8 cellular contexts compared by ENCODE assay signal in genomic region chr13:48156466-48156865, GRCh38.
A peak's percentile ranks its signal among the peaks of the same experiment; 100 is the strongest.
DNase-seq lines count a peak whose midpoint lies in the region; ATAC-seq and TF ChIP-seq lines count a peak whose summit lies in the region.

No MANE protein-coding gene starts in this region.

- H3K36me3 ChIP-seq in CD8-positive, alpha-beta T cell (ENCODE audit: insufficient read depth, low read length): no peaks in the 10 kb centered on the region
- no peaks in the 10 kb centered on the region for H3K36me3 ChIP-seq in OCI-LY1 (ENCODE audit: insufficient read depth, low read length)
- no peaks in the 10 kb centered on the region for H3K36me3 ChIP-seq in upper lobe of left lung

- H3K27me3 ChIP-seq in CD8-positive, alpha-beta T cell (ENCODE audit: insufficient read depth, low read length): no peaks in the 10 kb centered on the region
- H3K27me3 ChIP-seq in OCI-LY1 (ENCODE audit: insufficient read depth, low read length): no peaks in the 10 kb centered on the region
- H3K27me3 ChIP-seq in upper lobe of left lung: no peaks in the 10 kb centered on the region

- intact Hi-C loops in CD8-positive, alpha-beta T cell (cut with DNase I, micrococcal nuclease): loop anchor here (1.0 to 10.0 kb wide), 8 partner anchors 29 to 348 kb away; partner anchors contain the start of genes ITM2B (in 2 of the 2), RB1 (in 2 of the 2) and NUDT15 (in 1 of the 2)

- no peaks in the 10 kb centered on the region for H3K27me3 Mint-ChIP-seq in CD8-positive, alpha-beta T cell (ENCODE audit: low read depth)
- no peaks in the 10 kb centered on the region for H3K27me3 Mint-ChIP-seq in naive thymus-derived CD8-positive, alpha-beta T cell

- H3K9me3 Mint-ChIP-seq in CD8-positive, alpha-beta T cell: no peaks in the 10 kb centered on the region
- no peaks in the 10 kb centered on the region for H3K9me3 Mint-ChIP-seq in naive thymus-derived CD8-positive, alpha-beta T cell

- no peaks in the 10 kb centered on the region for H3K9me3 ChIP-seq in CD8-positive, alpha-beta T cell (ENCODE audit: low read length)
- H3K9me3 ChIP-seq in OCI-LY1 (ENCODE audit: low read length): no peaks in the 10 kb centered on the region
- no peaks in the 10 kb centered on the region for H3K9me3 ChIP-seq in upper lobe of left lung

- H3K4me3 Mint-ChIP-seq in CD8-positive, alpha-beta T cell: peak overlapping the region; percentile 44
- H3K4me3 Mint-ChIP-seq in naive thymus-derived CD8-positive, alpha-beta T cell: peak overlapping the region; percentile 57 to 89 (median 78)

- H4K20me1 ChIP-seq in OCI-LY1 (ENCODE audit: insufficient read depth, low read length): no peaks in the 10 kb centered on the region

- H3K79me2 ChIP-seq in OCI-LY1 (ENCODE audit: insufficient read depth, low read length): no peaks in the 10 kb centered on the region

- no peak for TF ChIP-seq EP300 in upper lobe of left lung (IDR thresholded peaks at IDR 0.05)

- POLR2A ChIA-PET in CD8-positive, alpha-beta T cell (lab: Charles Lee): interaction anchor here (0.9 to 3.9 kb wide), 14 partner anchors 11 to 405 kb away, joined by 3 to 31 read pairs (median 6); partner anchors contain the start of gene ITM2B
- POLR2A ChIA-PET in naive thymus-derived CD8-positive, alpha-beta T cell (lab: Charles Lee): interaction anchor here (0.9 to 6.3 kb wide), 14 partner anchors 13 to 376 kb away, joined by 3 to 85 read pairs (median 6); partner anchors contain the start of genes ITM2B and RCBTB2
- POLR2A ChIA-PET in HEK293T (lab: Yijun Ruan, JAX): no interaction called here

- peak overlapping the region; percentile 37 for H3K4me3 ChIP-seq in CD8-positive, alpha-beta T cell (ENCODE audit: low read depth, low read length)
- H3K4me3 ChIP-seq in OCI-LY1 (ENCODE audit: low read depth, low read length, poor library complexity, severe bottlenecking): peak overlapping the region; percentile 32
- H3K4me3 ChIP-seq in upper lobe of left lung: no peak overlapping the region

- peak overlapping the region; percentile 95 for H2AFZ ChIP-seq in OCI-LY1 (ENCODE audit: low read length)

- TF ChIP-seq POLR2A in upper lobe of left lung (IDR thresholded peaks at IDR 0.05): no peak

- peak overlapping the region; percentile 61 for H3K27ac ChIP-seq in CD8-positive, alpha-beta T cell (ENCODE audit: low read depth, low read length)
- H3K27ac ChIP-seq in OCI-LY1 (ENCODE audit: low read depth, low read length, poor library complexity, severe bottlenecking): no peak overlapping the region
- H3K27ac ChIP-seq in upper lobe of left lung: peak overlapping the region in 3 of 4 donors; percentile 48 to 84 (median 69)

- 82 to 84% methylated on average over 6 of the region's 6 CpGs for WGBS in upper lobe of left lung, 2 donors

- peaks cover 70% of the 10 kb centered on the region for H3K4me1 ChIP-seq in CD8-positive, alpha-beta T cell (ENCODE audit: insufficient read depth, low read length)
- H3K4me1 ChIP-seq in OCI-LY1 (ENCODE audit: insufficient read depth, low read length, severe bottlenecking): peaks cover 8% of the 10 kb centered on the region
- peaks cover 8 to 48% (median 38%) of the 10 kb centered on the region in 4 donors for H3K4me1 ChIP-seq in upper lobe of left lung

- no peaks in the 10 kb centered on the region for H3K9me2 ChIP-seq in OCI-LY1 (ENCODE audit: low read depth, low read length)

- H3K4me2 ChIP-seq in OCI-LY1 (ENCODE audit: low read length): peak overlapping the region; percentile 53

- peak overlapping the region; percentile 96 for H3K27ac Mint-ChIP-seq in CD8-positive, alpha-beta T cell
- peak overlapping the region; percentile 93 to 99 (median 97) for H3K27ac Mint-ChIP-seq in naive thymus-derived CD8-positive, alpha-beta T cell

- ATAC-seq in CD8-positive, alpha-beta T cell: peak; percentile 85
- ATAC-seq in naive thymus-derived CD8-positive, alpha-beta T cell: peak; percentile 82 to 85
- peak in 1 of 2 donors; percentile 35 for ATAC-seq in upper lobe of left lung (ENCODE audit: low FRiP score in 2 of 2)
- no peak for ATAC-seq in GM19035 (IDR thresholded peaks at IDR 0.05; ENCODE audit: unreplicated experiment)

- no peaks in the 10 kb centered on the region for H3K36me3 Mint-ChIP-seq in CD8-positive, alpha-beta T cell
- no peaks in the 10 kb centered on the region for H3K36me3 Mint-ChIP-seq in naive thymus-derived CD8-positive, alpha-beta T cell

- H3F3A ChIP-seq in OCI-LY1 (ENCODE audit: insufficient read depth, low read length): no peaks in the 10 kb centered on the region

- TF ChIP-seq CTCF in CD8-positive, alpha-beta T cell (IDR thresholded peaks at IDR 0.05): no peak
- TF ChIP-seq CTCF in OCI-LY1 (IDR thresholded peaks at IDR 0.05; ENCODE audit: low read length) (no peak), upper lobe of left lung (IDR thresholded peaks at IDR 0.05) (no peak)

- DNase-seq in CD8-positive, alpha-beta T cell: peak; percentile 60 to 91 (median 82)
- peak; percentile 50 for DNase-seq in activated T-helper 9 cell treated with anti-CD3 and anti-CD28 coated beads, Interleukin-2, amount 50 U/mL, for 16 hours (ENCODE audit: low read depth)
- peak; percentile 53 to 93 (median 78) for DNase-seq in naive thymus-derived CD8-positive, alpha-beta T cell
- DNase-seq in upper lobe of left lung (peak in 1 of 2 donors; percentile 45), middle frontal gyrus (ENCODE audit: extremely low spot score, low spot score) (no peak), HEK293T (ENCODE audit: extremely low spot score) (no peak)

- CTCF ChIA-PET in CD8-positive, alpha-beta T cell (lab: Charles Lee): interaction anchor here (1.0 to 2.8 kb wide), 7 partner anchors 29 to 328 kb away, joined by 3 to 20 read pairs (median 4); partner anchors contain the start of gene ITM2B
- CTCF ChIA-PET in HEK293T (lab: Yijun Ruan, JAX): no interaction called here

- no peak overlapping the region for H3K9ac ChIP-seq in OCI-LY1 (ENCODE audit: low read length)

- peaks cover 78% of the 10 kb centered on the region for H3K4me1 Mint-ChIP-seq in CD8-positive, alpha-beta T cell (ENCODE audit: low read depth)
- peaks cover 46 to 97% (median 85%) of the 10 kb centered on the region in 4 donors for H3K4me1 Mint-ChIP-seq in naive thymus-derived CD8-positive, alpha-beta T cell

TF ChIP-seq in HEK293T, 16 proteins besides CTCF, POLR2A, EP300 and RAD21:
- no peak for TF ChIP-seq CTBP1 (IDR thresholded peaks at IDR 0.05; ENCODE audit: borderline replicate concordance)
- no peak for TF ChIP-seq ELF4 (IDR thresholded peaks at IDR 0.05)
- no peak for TF ChIP-seq TARDBP (IDR thresholded peaks at IDR 0.05)
- TF ChIP-seq ARNT (IDR thresholded peaks at IDR 0.05): no peak
- TF ChIP-seq SUZ12 (IDR thresholded peaks at IDR 0.05): no peak
- no peak for TF ChIP-seq FOXM1 (IDR thresholded peaks at IDR 0.05; ENCODE audit: borderline replicate concordance)
- no peak for TF ChIP-seq BHLHE40 (IDR thresholded peaks at IDR 0.05; ENCODE audit: borderline replicate concordance)
- no peak for TF ChIP-seq ZNF384 (IDR thresholded peaks at IDR 0.05)
- TF ChIP-seq SP1 (IDR thresholded peaks at IDR 0.05): no peak
- no peak for TF ChIP-seq HDGF (IDR thresholded peaks at IDR 0.05; ENCODE audit: borderline replicate concordance)
- no peak for TF ChIP-seq L3MBTL2 (conservative IDR thresholded peaks at IDR 0.05)

Comparison
In these comparisons a context has a peak if more than half of its experiments do, and no peak if none do; other contexts are left out.
1. DNase-seq: peak in CD8-positive, alpha-beta T cell (7 of 7), activated T-helper 9 cell treated with anti-CD3 and anti-CD28 coated beads, Interleukin-2, amount 50 U/mL, for 16 hours (single experiment) and naive thymus-derived CD8-positive, alpha-beta T cell (10 of 10); none in middle frontal gyrus (single experiment) and HEK293T (single experiment).
2. H3K4me3 ChIP-seq: peak in CD8-positive, alpha-beta T cell (single experiment) and OCI-LY1 (single experiment); none in upper lobe of left lung (0 of 4).